Comparison of ENCODE assay signal across 1 cellular context in the genomic region with DNA sequence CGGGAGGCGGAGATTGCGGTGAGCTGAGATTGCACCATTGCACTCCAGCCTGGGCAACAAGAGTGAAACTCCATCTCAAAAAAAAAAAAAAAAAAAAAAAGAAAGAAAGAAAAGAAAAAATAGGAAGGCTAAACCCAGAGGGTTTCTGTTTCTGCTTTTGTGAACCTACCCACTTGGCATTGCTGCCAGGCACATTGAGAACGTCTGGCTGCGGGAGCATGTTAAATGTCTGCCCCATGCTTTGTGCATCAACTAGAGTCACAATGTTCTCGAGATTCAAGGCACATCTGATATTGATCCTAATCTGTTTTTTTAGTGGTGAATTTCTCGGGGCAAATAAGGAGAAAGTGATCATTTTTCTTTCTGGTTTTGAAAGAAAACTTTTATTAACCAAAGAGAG.
TF ChIP-seq lines count a peak whose summit lies in the region.

No MANE protein-coding gene starts in this region.

TF ChIP-seq in GM23338, 12 proteins besides CTCF, POLR2A, EP300 and RAD21 (continued from another document):
- TF ChIP-seq, protein P1, sequence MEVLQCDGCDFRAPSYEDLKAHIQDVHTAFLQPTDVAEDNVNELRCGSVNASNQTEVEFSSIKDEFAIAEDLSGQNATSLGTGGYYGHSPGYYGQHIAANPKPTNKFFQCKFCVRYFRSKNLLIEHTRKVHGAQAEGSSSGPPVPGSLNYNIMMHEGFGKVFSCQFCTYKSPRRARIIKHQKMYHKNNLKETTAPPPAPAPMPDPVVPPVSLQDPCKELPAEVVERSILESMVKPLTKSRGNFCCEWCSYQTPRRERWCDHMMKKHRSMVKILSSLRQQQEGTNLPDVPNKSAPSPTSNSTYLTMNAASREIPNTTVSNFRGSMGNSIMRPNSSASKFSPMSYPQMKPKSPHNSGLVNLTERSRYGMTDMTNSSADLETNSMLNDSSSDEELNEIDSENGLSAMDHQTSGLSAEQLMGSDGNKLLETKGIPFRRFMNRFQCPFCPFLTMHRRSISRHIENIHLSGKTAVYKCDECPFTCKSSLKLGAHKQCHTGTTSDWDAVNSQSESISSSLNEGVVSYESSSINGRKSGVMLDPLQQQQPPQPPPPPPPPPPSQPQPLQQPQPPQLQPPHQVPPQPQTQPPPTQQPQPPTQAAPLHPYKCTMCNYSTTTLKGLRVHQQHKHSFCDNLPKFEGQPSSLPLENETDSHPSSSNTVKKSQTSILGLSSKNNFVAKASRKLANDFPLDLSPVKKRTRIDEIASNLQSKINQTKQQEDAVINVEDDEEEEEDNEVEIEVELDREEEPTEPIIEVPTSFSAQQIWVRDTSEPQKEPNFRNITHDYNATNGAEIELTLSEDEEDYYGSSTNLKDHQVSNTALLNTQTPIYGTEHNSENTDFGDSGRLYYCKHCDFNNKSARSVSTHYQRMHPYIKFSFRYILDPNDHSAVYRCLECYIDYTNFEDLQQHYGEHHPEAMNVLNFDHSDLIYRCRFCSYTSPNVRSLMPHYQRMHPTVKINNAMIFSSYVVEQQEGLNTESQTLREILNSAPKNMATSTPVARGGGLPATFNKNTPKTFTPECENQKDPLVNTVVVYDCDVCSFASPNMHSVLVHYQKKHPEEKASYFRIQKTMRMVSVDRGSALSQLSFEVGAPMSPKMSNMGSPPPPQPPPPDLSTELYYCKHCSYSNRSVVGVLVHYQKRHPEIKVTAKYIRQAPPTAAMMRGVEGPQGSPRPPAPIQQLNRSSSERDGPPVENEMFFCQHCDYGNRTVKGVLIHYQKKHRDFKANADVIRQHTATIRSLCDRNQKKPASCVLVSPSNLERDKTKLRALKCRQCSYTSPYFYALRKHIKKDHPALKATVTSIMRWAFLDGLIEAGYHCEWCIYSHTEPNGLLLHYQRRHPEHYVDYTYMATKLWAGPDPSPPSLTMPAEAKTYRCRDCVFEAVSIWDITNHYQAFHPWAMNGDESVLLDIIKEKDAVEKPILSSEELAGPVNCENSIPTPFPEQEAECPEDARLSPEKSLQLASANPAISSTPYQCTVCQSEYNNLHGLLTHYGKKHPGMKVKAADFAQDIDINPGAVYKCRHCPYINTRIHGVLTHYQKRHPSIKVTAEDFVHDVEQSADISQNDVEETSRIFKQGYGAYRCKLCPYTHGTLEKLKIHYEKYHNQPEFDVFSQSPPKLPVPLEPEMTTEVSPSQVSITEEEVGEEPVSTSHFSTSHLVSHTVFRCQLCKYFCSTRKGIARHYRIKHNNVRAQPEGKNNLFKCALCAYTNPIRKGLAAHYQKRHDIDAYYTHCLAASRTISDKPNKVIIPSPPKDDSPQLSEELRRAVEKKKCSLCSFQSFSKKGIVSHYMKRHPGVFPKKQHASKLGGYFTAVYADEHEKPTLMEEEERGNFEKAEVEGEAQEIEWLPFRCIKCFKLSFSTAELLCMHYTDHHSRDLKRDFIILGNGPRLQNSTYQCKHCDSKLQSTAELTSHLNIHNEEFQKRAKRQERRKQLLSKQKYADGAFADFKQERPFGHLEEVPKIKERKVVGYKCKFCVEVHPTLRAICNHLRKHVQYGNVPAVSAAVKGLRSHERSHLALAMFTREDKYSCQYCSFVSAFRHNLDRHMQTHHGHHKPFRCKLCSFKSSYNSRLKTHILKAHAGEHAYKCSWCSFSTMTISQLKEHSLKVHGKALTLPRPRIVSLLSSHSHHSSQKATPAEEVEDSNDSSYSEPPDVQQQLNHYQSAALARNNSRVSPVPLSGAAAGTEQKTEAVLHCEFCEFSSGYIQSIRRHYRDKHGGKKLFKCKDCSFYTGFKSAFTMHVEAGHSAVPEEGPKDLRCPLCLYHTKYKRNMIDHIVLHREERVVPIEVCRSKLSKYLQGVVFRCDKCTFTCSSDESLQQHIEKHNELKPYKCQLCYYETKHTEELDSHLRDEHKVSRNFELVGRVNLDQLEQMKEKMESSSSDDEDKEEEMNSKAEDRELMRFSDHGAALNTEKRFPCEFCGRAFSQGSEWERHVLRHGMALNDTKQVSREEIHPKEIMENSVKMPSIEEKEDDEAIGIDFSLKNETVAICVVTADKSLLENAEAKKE (CRISPR knock-in tag; IDR thresholded peaks at IDR 0.05) = no peak
- TF ChIP-seq NANOG (IDR thresholded peaks at IDR 0.05; ENCODE audit: borderline replicate concordance) = no peak
- TF ChIP-seq EZH2 (IDR thresholded peaks at IDR 0.05; ENCODE audit: low read depth, unreplicated experiment) = no peak
- no peak for TF ChIP-seq CREB1 (CRISPR knock-in tag; IDR thresholded peaks at IDR 0.05; ENCODE audit: low read depth)
- TF ChIP-seq POLR2AphosphoS5 (IDR thresholded peaks at IDR 0.05; ENCODE audit: low read depth) = no peak
- TF ChIP-seq, protein P2, sequence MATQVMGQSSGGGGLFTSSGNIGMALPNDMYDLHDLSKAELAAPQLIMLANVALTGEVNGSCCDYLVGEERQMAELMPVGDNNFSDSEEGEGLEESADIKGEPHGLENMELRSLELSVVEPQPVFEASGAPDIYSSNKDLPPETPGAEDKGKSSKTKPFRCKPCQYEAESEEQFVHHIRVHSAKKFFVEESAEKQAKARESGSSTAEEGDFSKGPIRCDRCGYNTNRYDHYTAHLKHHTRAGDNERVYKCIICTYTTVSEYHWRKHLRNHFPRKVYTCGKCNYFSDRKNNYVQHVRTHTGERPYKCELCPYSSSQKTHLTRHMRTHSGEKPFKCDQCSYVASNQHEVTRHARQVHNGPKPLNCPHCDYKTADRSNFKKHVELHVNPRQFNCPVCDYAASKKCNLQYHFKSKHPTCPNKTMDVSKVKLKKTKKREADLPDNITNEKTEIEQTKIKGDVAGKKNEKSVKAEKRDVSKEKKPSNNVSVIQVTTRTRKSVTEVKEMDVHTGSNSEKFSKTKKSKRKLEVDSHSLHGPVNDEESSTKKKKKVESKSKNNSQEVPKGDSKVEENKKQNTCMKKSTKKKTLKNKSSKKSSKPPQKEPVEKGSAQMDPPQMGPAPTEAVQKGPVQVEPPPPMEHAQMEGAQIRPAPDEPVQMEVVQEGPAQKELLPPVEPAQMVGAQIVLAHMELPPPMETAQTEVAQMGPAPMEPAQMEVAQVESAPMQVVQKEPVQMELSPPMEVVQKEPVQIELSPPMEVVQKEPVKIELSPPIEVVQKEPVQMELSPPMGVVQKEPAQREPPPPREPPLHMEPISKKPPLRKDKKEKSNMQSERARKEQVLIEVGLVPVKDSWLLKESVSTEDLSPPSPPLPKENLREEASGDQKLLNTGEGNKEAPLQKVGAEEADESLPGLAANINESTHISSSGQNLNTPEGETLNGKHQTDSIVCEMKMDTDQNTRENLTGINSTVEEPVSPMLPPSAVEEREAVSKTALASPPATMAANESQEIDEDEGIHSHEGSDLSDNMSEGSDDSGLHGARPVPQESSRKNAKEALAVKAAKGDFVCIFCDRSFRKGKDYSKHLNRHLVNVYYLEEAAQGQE (IDR thresholded peaks at IDR 0.05; ENCODE audit: unreplicated experiment) = no peak
- TF ChIP-seq ZNF331 (CRISPR knock-in tag; IDR thresholded peaks at IDR 0.05; ENCODE audit: low read depth) = no peak
